Comparison of ENCODE assay signal across 20 cellular contexts in the genomic region with DNA sequence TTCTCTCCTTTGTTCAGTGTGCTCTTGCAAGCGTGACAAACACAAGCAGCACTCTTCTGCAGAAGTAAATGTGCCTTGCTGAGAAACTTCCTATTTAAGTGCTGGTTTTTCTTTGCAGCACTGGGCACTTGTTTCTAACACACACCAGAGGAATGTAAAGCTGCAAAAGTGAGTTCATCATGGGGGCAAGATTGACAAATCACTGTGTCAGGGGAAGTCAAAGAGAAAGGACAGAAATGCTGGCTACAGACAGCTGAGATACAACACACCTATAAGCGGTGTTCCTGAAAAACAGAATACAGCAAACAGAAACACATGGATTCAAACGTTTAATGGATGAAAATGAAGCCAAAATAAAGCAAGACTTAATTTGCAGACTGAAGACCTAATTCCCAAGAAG. TPM values are rescaled to one million over a fixed set of nuclear protein-coding genes. Genes with fewer than 3 reads are reported as not detected.
DNase-seq lines count a peak whose midpoint lies in the region; ATAC-seq and TF ChIP-seq lines count a peak whose summit lies in the region.
"Had no signal": no experiment of that assay in that cellular context is flagged by ENCODE, and none has a peak within 500 bp of the region (broad histone marks: within the 10 kb centered on the region; RNA-seq: fewer than 3 reads in every experiment).

No MANE protein-coding gene starts in this region.

- H3K27ac Mint-ChIP-seq in T-helper 17 cell = no peak overlapping the region
- H3K27ac Mint-ChIP-seq: activated CD8-positive, alpha-beta T cell treated with anti-CD3 and anti-CD28 coated beads, Interleukin-2, amount 10 ng/mL, durations not matched to agents 7 days and 5 days; effector memory CD8-positive, alpha-beta T cell; nephron progenitor cell had no signal

- no peak overlapping the region for H3K4me3 Mint-ChIP-seq in T-helper 17 cell
- H3K4me3 Mint-ChIP-seq: activated CD8-positive, alpha-beta T cell treated with anti-CD3 and anti-CD28 coated beads, Interleukin-2, amount 10 ng/mL, durations not matched to agents 7 days and 5 days; effector memory CD8-positive, alpha-beta T cell; nephron progenitor cell had no signal

- TF ChIP-seq CTCF in choroid plexus epithelial cell (conservative IDR thresholded peaks at IDR 0.05; ENCODE audit: low read depth, low read length) = no peak

- H3K27me3 Mint-ChIP-seq in T-helper 17 cell = peaks cover 9% of the 10 kb centered on the region

- H3K4me3 ChIP-seq in choroid plexus epithelial cell (ENCODE audit: low read depth, low read length) = no peak overlapping the region
- H3K4me3 ChIP-seq: heart left ventricle, mucosa of descending colon had no signal

- H3K9me3 ChIP-seq in T-helper 17 cell (ENCODE audit: control insufficient read depth, low read length, poor library complexity, severe bottlenecking) = peaks cover 4% of the 10 kb centered on the region

- peaks cover 3% of the 10 kb centered on the region for H3K4me1 Mint-ChIP-seq in T-helper 17 cell

- no peaks in the 10 kb centered on the region for H3K36me3 Mint-ChIP-seq in T-helper 17 cell (ENCODE audit: low read depth)

- no peak for ATAC-seq in T-helper 17 cell
- ATAC-seq in GM21447 (IDR thresholded peaks at IDR 0.05; ENCODE audit: unreplicated experiment) = no peak
- no peak for ATAC-seq in GM18858 (IDR thresholded peaks at IDR 0.05; ENCODE audit: unreplicated experiment)
- ATAC-seq: activated CD8-positive, alpha-beta T cell treated with anti-CD3 and anti-CD28 coated beads, Interleukin-2, amount 10 ng/mL, durations not matched to agents 7 days and 5 days; effector memory CD8-positive, alpha-beta T cell; heart left ventricle; mucosa of descending colon; sciatic nerve had no signal

- DNase-seq in DMS 273 (lab: John Stamatoyannopoulos, UW; ENCODE audit: unreplicated experiment) (peak; percentile 41), DMS 273 treated with DMSO at 0.1 percent for 48 hours (lab: John Stamatoyannopoulos, UW) (no peak), RKO (ENCODE audit: low spot score) (peak; percentile 21), choroid plexus epithelial cell (ENCODE audit: low read depth) (peak; percentile 54), lung microvascular endothelial cell (ENCODE audit: low read depth in 2 of 2) (peak; percentile 3 to 7), T-helper 17 cell (no peak)
- DNase-seq: activated CD4-positive, alpha-beta T cell treated with anti-CD3 and anti-CD28 coated beads for 1 hour; activated CD8-positive, alpha-beta T cell treated with anti-CD3 and anti-CD28 coated beads, Interleukin-2, amount 10 ng/mL, durations not matched to agents 7 days and 5 days; activated gamma-delta T cell treated with Interleukin-2 at 50 U/mL for 16 hours; effector memory CD8-positive, alpha-beta T cell; heart left ventricle; mucosa of descending colon; NCI-H82; nephron progenitor cell; SHP77 treated with DMSO at 0.1 percent for 48 hours; stimulated activated CD4-positive, alpha-beta T cell treated with anti-CD3 and anti-CD28 coated beads, Interleukin-15, amount 100 ng/mL, for 24 hours; trophoblast cell had no signal

RNA-seq across cellular contexts. Expression of a gene that starts 19.6 kb away (rescaled TPM):
- total RNA-seq in lung microvascular endothelial cell (under 0.01 TPM in 1 of 2 replicates, not detected in the other), T-helper 17 cell (under 1 TPM; 0.22 to 0.37 TPM)

Comparison
In these comparisons a context has a peak if more than half of its experiments do, and no peak if none do; other contexts are left out.
1. DNase-seq: peak in DMS 273 (single experiment), RKO (single experiment), choroid plexus epithelial cell (single experiment) and lung microvascular endothelial cell (2 of 2); none in DMS 273 treated with DMSO at 0.1 percent for 48 hours (single experiment) and T-helper 17 cell (0 of 3).